19 cellular contexts compared by ENCODE assay signal in genomic region chr2:22784586-22784985, GRCh38.
DNase-seq lines count a peak whose midpoint lies in the region; ATAC-seq and TF ChIP-seq lines count a peak whose summit lies in the region.
"Had no signal": no experiment of that assay in that cellular context is flagged by ENCODE, and none has a peak within 500 bp of the region (broad histone marks: within the 10 kb centered on the region; RNA-seq: fewer than 3 reads in every experiment).

No MANE protein-coding gene starts in this region.

- 0 out of 2 replicates have a peak overlapping the region, but pooled peaks have one; percentile 41 for H3K27ac Mint-ChIP-seq in GM23338
- H3K27ac Mint-ChIP-seq in neural progenitor cell, result peak overlapping the region; percentile 17
- H3K27ac Mint-ChIP-seq: CD8-positive, alpha-beta memory T cell had no signal

- H4K20me1 ChIP-seq in GM23338 (replicated peaks; ENCODE audit: insufficient read depth), result no peaks in the 10 kb centered on the region
- H4K20me1 ChIP-seq in neural progenitor cell (ENCODE audit: low read depth), result no peaks in the 10 kb centered on the region
- no peaks in the 10 kb centered on the region for H4K20me1 ChIP-seq in osteoblast (ENCODE audit: insufficient read depth, low read length)

- H2AFZ ChIP-seq in GM23338 (no peak overlapping the region), neural progenitor cell (replicated peaks) (peak overlapping the region; percentile 79), osteoblast (ENCODE audit: low read length) (no peak overlapping the region)

- DNase-seq in GM23338 (ENCODE audit: low spot score) (no peak), NCI-H524 (lab: John Stamatoyannopoulos, UW) (peak; percentile 93 to 99), cerebellar cortex (ENCODE audit: low spot score) (peak; percentile 96), neural progenitor cell (ENCODE audit: low spot score) (peak; percentile 7), DMS153 treated with DMSO at 0.1 percent for 48 hours (lab: John Stamatoyannopoulos, UW; ENCODE audit: unreplicated experiment) (no peak), HT-29 (ENCODE audit: low spot score) (no peak), osteoblast (ENCODE audit: insufficient read length, low spot score, missing footprints) (no peak)
- DNase-seq: CD8-positive, alpha-beta memory T cell; GDM1; GOT3; Kasumi-1; MG63; NCI-H1092; NCI-H1436 treated with DMSO at 0.1 percent for 48 hours; NCI-H2081; NCI-H510A treated with DMSO at 0.1 percent for 48 hours; Right ventricle myocardium superior had no signal

- H3K79me2 ChIP-seq in GM23338 (replicated peaks; ENCODE audit: insufficient read depth) (no peaks in the 10 kb centered on the region), neural progenitor cell (ENCODE audit: low read depth) (no peaks in the 10 kb centered on the region), osteoblast (ENCODE audit: insufficient read depth, low read length) (no peaks in the 10 kb centered on the region)

- H3K27me3 ChIP-seq in GM23338 (ENCODE audit: insufficient read depth) (no peaks in the 10 kb centered on the region), neural progenitor cell (no peaks in the 10 kb centered on the region), osteoblast (ENCODE audit: insufficient read depth, low read length) (no peaks in the 10 kb centered on the region)
- H3K27me3 ChIP-seq: MG63 had no signal

- H3K9me3 Mint-ChIP-seq in GM23338 (no peaks in the 10 kb centered on the region), neural progenitor cell (no peaks in the 10 kb centered on the region)

- H3K4me3 Mint-ChIP-seq in GM23338 (0 out of 3 replicates have a peak overlapping the region, but pooled peaks have one; percentile 25), neural progenitor cell (no peak overlapping the region)
- H3K4me3 Mint-ChIP-seq: CD8-positive, alpha-beta memory T cell had no signal

- peaks cover 2% of the 10 kb centered on the region for H3K27me3 Mint-ChIP-seq in GM23338 (ENCODE audit: insufficient read depth, low read depth, poor library complexity)
- H3K27me3 Mint-ChIP-seq in neural progenitor cell (ENCODE audit: insufficient read depth, low read depth), result peaks cover 4% of the 10 kb centered on the region
- H3K27me3 Mint-ChIP-seq: CD8-positive, alpha-beta memory T cell had no signal

- no peak overlapping the region for H3K4me3 ChIP-seq in GM23338
- H3K4me3 ChIP-seq in neural progenitor cell, result no peak overlapping the region
- no peak overlapping the region for H3K4me3 ChIP-seq in osteoblast (ENCODE audit: insufficient read depth, low read length)
- H3K4me3 ChIP-seq: MG63, SK-N-MC had no signal

- H3K36me3 ChIP-seq in GM23338 (ENCODE audit: insufficient read depth), result no peaks in the 10 kb centered on the region
- H3K36me3 ChIP-seq in neural progenitor cell, result no peaks in the 10 kb centered on the region
- H3K36me3 ChIP-seq in osteoblast (ENCODE audit: insufficient read depth, low read length), result no peaks in the 10 kb centered on the region
- H3K36me3 ChIP-seq: MG63 had no signal

- 0 out of 2 replicates have a peak, but pooled peaks cover 16% of the 10 kb centered on the region for H3K9me2 ChIP-seq in GM23338 (ENCODE audit: insufficient read depth)

- H3K4me2 ChIP-seq in GM23338, result peak overlapping the region; percentile 35; the same call in 1 of the 2 replicates
- H3K4me2 ChIP-seq in neural progenitor cell, result peak overlapping the region; percentile 27
- no peak overlapping the region for H3K4me2 ChIP-seq in osteoblast (ENCODE audit: insufficient read depth, low read length)

- TF ChIP-seq CTCF in GM23338 (conservative IDR thresholded peaks at IDR 0.05; ENCODE audit: low read depth in 2 of 2) (no peak), neural progenitor cell (IDR thresholded peaks at IDR 0.05) (no peak), osteoblast (IDR thresholded peaks at IDR 0.05; ENCODE audit: extremely low read depth, low read depth, low read length) (no peak)

- H3K9me3 ChIP-seq in neural progenitor cell (ENCODE audit: low read depth) (no peaks in the 10 kb centered on the region), osteoblast (ENCODE audit: low read depth, low read length) (no peaks in the 10 kb centered on the region)
- H3K9me3 ChIP-seq: MG63 had no signal

- H3K36me3 Mint-ChIP-seq in GM23338 (ENCODE audit: low read depth) (no peaks in the 10 kb centered on the region), neural progenitor cell (no peaks in the 10 kb centered on the region)
- H3K36me3 Mint-ChIP-seq: CD8-positive, alpha-beta memory T cell had no signal

- H3K9ac ChIP-seq in neural progenitor cell, result no peak overlapping the region

- H3K4me1 ChIP-seq in GM23338 (ENCODE audit: insufficient read depth) (peaks cover 15% of the 10 kb centered on the region), neural progenitor cell (peaks cover 12% of the 10 kb centered on the region), osteoblast (ENCODE audit: insufficient read depth, low read length) (no peaks in the 10 kb centered on the region)

- H3F3A ChIP-seq in GM23338 (replicated peaks; ENCODE audit: low read depth) (no peaks in the 10 kb centered on the region), neural progenitor cell (ENCODE audit: low read depth) (no peaks in the 10 kb centered on the region)

- H3K27ac ChIP-seq in GM23338 (ENCODE audit: low read depth) (no peak overlapping the region), neural progenitor cell (no peak overlapping the region), osteoblast (ENCODE audit: low read depth, low read length) (no peak overlapping the region)
- H3K27ac ChIP-seq: SK-N-MC had no signal

- no peak for ATAC-seq in GM23338
- ATAC-seq: HCT116 had no signal

- H3K4me1 Mint-ChIP-seq in GM23338 (peaks cover 22% of the 10 kb centered on the region), neural progenitor cell (peaks cover 29% of the 10 kb centered on the region)
- H3K4me1 Mint-ChIP-seq: CD8-positive, alpha-beta memory T cell had no signal

TF ChIP-seq in GM23338, 12 proteins besides CTCF, POLR2A, EP300 and RAD21:
- TF ChIP-seq ZNF462 (CRISPR knock-in tag; IDR thresholded peaks at IDR 0.05), result 0 out of 2 replicates have a peak, but pooled peaks have one; percentile 15
- TF ChIP-seq JUNB (IDR thresholded peaks at IDR 0.05; ENCODE audit: unreplicated experiment), result no peak

Comparison
In these comparisons a context has a peak if more than half of its experiments do, and no peak if none do; other contexts are left out.
1. DNase-seq: peak in NCI-H524 (2 of 2), cerebellar cortex (single experiment) and neural progenitor cell (single experiment); none in GM23338 (single experiment), DMS153 treated with DMSO at 0.1 percent for 48 hours (single experiment), HT-29 (single experiment) and osteoblast (single experiment).